ENCODE assay signal across 8 cellular contexts in the genomic region with DNA sequence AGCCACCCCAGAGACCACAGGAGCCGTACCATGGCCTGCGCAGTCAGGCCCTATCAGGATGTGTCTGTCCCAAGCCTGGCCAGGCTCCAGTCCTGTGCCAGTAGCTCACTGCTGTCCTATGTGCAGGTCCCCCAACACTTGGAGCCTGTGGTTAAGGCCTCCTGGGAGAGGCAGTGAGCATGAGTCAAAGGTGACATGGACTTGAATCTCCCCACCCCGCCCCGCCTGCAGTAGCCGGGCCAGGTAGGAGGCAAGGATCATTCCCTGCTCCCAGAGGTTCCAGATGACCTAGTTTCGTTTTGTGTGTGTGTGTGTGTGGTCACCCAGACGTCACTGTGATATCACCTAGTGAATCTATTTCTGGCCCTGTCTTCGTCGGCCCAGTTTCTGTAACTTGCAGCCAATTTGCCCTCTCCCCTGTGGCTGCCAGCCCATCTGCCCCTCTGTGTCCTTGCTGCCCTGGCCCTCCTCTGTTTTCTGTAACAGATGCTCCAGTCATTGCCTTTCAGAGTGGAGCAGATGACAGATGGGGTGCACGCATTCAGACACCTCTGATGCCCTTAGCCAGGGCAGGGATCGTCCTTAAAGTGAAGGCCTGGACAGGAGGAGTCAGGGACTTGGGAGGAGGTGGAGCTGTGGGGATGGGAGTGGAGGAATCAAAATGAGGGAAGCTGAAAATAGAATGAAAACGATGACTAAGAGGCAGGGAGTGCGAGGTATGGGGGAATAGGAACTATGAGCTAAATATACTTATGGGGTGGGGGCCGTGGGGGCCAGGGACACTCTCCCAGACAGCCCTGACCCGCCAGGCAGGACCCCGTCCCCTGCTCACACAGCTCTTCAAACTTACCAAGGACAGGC. TPM values are rescaled to one million over a fixed set of nuclear protein-coding genes. Genes with fewer than 3 reads are reported as not detected.
DNase-seq lines count a peak whose midpoint lies in the region; ATAC-seq, FAIRE-seq and TF ChIP-seq lines count a peak whose summit lies in the region.

No MANE protein-coding gene starts in this region.

- TF ChIP-seq CTCF in fibroblast of the aortic adventitia (IDR thresholded peaks at IDR 0.05; ENCODE audit: insufficient read depth, low read length), result no peak

- peak; percentile 35; the same call in 1 of the 2 replicates for TF ChIP-seq POLR2A in H54 (IDR thresholded peaks at IDR 0.05; ENCODE audit: low read depth, low read length)

- FAIRE-seq in H54 (lab: Jason Lieb, UNC), result no peak

- no peak overlapping the region for H3K4me3 ChIP-seq in fibroblast of the aortic adventitia (ENCODE audit: low read depth, low read length)

- DNase-seq in H54 (ENCODE audit: insufficient read length, low spot score) (peak; percentile 90), RKO (ENCODE audit: low spot score) (peak; percentile 10), fibroblast of the aortic adventitia (ENCODE audit: low read depth) (peak; percentile 48), renal cortical epithelial cell (ENCODE audit: low read depth) (peak; percentile 61), SHP77 (lab: John Stamatoyannopoulos, UW) (no peak), occipital lobe (lab: John Stamatoyannopoulos, UW) (no peak)

- ATAC-seq in GM18517 (IDR thresholded peaks at IDR 0.05; ENCODE audit: unreplicated experiment) (no peak), HG02870 (IDR thresholded peaks at IDR 0.05; ENCODE audit: unreplicated experiment) (no peak)

RNA-seq across cellular contexts. Expression of a gene that starts 37.4 kb away (rescaled TPM):
- total RNA-seq in fibroblast of the aortic adventitia (ENCODE audit: low replicate concordance), result not detected in 2 replicates
- total RNA-seq in renal cortical epithelial cell, result 1.9 and 4.8 TPM in 2 replicates
- 4.4 TPM for total RNA-seq in occipital lobe

Comparison
In these comparisons a context has a peak if more than half of its experiments do, and no peak if none do; other contexts are left out.
1. DNase-seq: peak in H54 (single experiment), RKO (single experiment), fibroblast of the aortic adventitia (single experiment) and renal cortical epithelial cell (single experiment); none in SHP77 (0 of 2) and occipital lobe (single experiment).